ENCODE assay signal across 10 cellular contexts in genomic region chr11:12434255-12434654, GRCh38. TPM values are rescaled to one million over a fixed set of nuclear protein-coding genes. Genes with fewer than 3 reads are reported as not detected.
DNase-seq lines count a peak whose midpoint lies in the region; ATAC-seq and TF ChIP-seq lines count a peak whose summit lies in the region.
"Had no signal": no experiment of that assay in that cellular context is flagged by ENCODE, and none has a peak within 500 bp of the region (broad histone marks: within the 10 kb centered on the region; RNA-seq: fewer than 3 reads in every experiment).

No MANE protein-coding gene starts in this region.

- H3K36me3 ChIP-seq in esophagus (ENCODE audit: control insufficient read depth in 2 of 2, insufficient read depth in 2 of 2, low read length in 1 of 2) (peaks cover 0 to 3% of the 10 kb centered on the region in 2 donors), muscle layer of duodenum (ENCODE audit: control insufficient read depth in 1 of 2, insufficient read depth in 2 of 2, low read length in 2 of 2) (peaks cover 0 to 4% of the 10 kb centered on the region in 2 donors), tibial artery (no peaks in the 10 kb centered on the region)

- H3K4me1 ChIP-seq in esophagus (ENCODE audit: control insufficient read depth in 2 of 2, insufficient read depth in 2 of 2, low read length in 1 of 2) (peaks cover 6 to 9% of the 10 kb centered on the region in 2 donors), muscle layer of duodenum (ENCODE audit: control insufficient read depth in 1 of 2, insufficient read depth in 2 of 2, low read length in 2 of 2) (peaks cover 21 to 34% of the 10 kb centered on the region in 2 donors), tibial artery (peaks cover 0 to 89% (median 66%) of the 10 kb centered on the region in 4 donors)

- peak; percentile 89 for DNase-seq in RPMI7951 (ENCODE audit: low read depth)
- DNase-seq in tibial artery: no peak
- DNase-seq in stimulated activated naive CD8-positive, alpha-beta T cell treated with anti-CD3 and anti-CD28 coated beads, Interleukin-15, Interleukin-2, amounts not matched to agents 100 U/mL and 50 U/mL, for 24 hours: no peak
- no peak for DNase-seq in SKM-1 (lab: John Stamatoyannopoulos, UW; ENCODE audit: unreplicated experiment)
- no peak for DNase-seq in SKM-1 treated with dmso at 0.1 percent for 144 hours (lab: John Stamatoyannopoulos, UW; ENCODE audit: unreplicated experiment)
- DNase-seq: MG63 had no signal

- no peaks in the 10 kb centered on the region for H3K27me3 ChIP-seq in esophagus (ENCODE audit: control insufficient read depth in 1 of 2, insufficient read depth in 2 of 2, low read length in 2 of 2)
- H3K27me3 ChIP-seq in muscle layer of duodenum (ENCODE audit: low read depth, low read length): no peaks in the 10 kb centered on the region
- no peaks in the 10 kb centered on the region for H3K27me3 ChIP-seq in tibial artery
- H3K27me3 ChIP-seq: MG63 had no signal

- peak overlapping the region; percentile 60 to 72 for H3K27ac ChIP-seq in esophagus (ENCODE audit: low read depth in 2 of 2, low read length in 1 of 2)
- H3K27ac ChIP-seq in muscle layer of duodenum (ENCODE audit: low read length): peak overlapping the region; percentile 88
- H3K27ac ChIP-seq in tibial artery: peak overlapping the region; percentile 85 to 89

- no peak for TF ChIP-seq CTCF in tibial artery (IDR thresholded peaks at IDR 0.05)

- H3K9me3 ChIP-seq in esophagus (ENCODE audit: control insufficient read depth in 2 of 2, insufficient read depth in 1 of 2, low read depth in 1 of 2, low read length in 1 of 2) (no peaks in the 10 kb centered on the region), muscle layer of duodenum (ENCODE audit: control insufficient read depth in 1 of 2, low read length in 2 of 2) (no peaks in the 10 kb centered on the region), tibial artery (no peaks in the 10 kb centered on the region)
- H3K9me3 ChIP-seq: MG63 had no signal

- intact Hi-C loops in tibial artery (cut with DNase I; ENCODE audit: low total_unique reads): no loop called here

- ATAC-seq in stimulated activated naive CD8-positive, alpha-beta T cell treated with anti-CD3 and anti-CD28 coated beads, Interleukin-15, Interleukin-2, amounts not matched to agents 100 U/mL and 50 U/mL, for 24 hours: no peak
- no peak for ATAC-seq in HG03196 (IDR thresholded peaks at IDR 0.05; ENCODE audit: unreplicated experiment)

- no peak overlapping the region for H3K4me3 ChIP-seq in esophagus (ENCODE audit: low read depth in 1 of 2, low read length in 2 of 2)
- peak overlapping the region in 1 of 2 donors; percentile 26 for H3K4me3 ChIP-seq in muscle layer of duodenum (ENCODE audit: low read depth in 1 of 2, low read length in 2 of 2)
- no peak overlapping the region for H3K4me3 ChIP-seq in tibial artery
- H3K4me3 ChIP-seq: MG63 had no signal

- 70 to 85% methylated on average over 5 of the region's 5 CpGs for WGBS in esophagus, 2 donors

RNA-seq across cellular contexts. Expression of gene PARVA, which starts 56.9 kb away (rescaled TPM):
- 31.1 and 47.8 TPM in 2 replicates for total RNA-seq in RPMI7951 (2014; rRNA removed; shearing (Covaris generic))
- 10 to 100 TPM in 1 of 2 donors, 1 to 10 TPM in 1; 8.2 to 18.3 TPM for polyA plus RNA-seq in esophagus
- total RNA-seq: activated T-helper 2 cell treated with anti-CD3 and anti-CD28 coated beads, Interferon-gamma antibody, Interleukin-2, Interleukin-4, amounts not matched to agents 10 μg/mL and 5 μg/mL and 100 μg/mL, durations not matched to agents 14 hours and 24 hours and 36 hours had no signal
